1 cellular context compared by ENCODE assay signal in genomic region chr5:150502847-150503246, GRCh38.
TF ChIP-seq lines count a peak whose summit lies in the region.

No MANE protein-coding gene starts in this region.

TF ChIP-seq in HepG2, 621 proteins besides CTCF, POLR2A, EP300 and RAD21:
- TF ChIP-seq SYNCRIP (IDR thresholded peaks at IDR 0.05; ENCODE audit: insufficient read depth, low read depth, low read length) (no peak), ZNF747 (CRISPR knock-in tag; IDR thresholded peaks at IDR 0.05; ENCODE audit: borderline replicate concordance) (no peak), POLR2G (IDR thresholded peaks at IDR 0.05; ENCODE audit: low read depth, low read length) (no peak), ZNF768 (CRISPR knock-in tag; IDR thresholded peaks at IDR 0.05) (peak; percentile 56; the same call in 1 of the 2 replicates), ZBTB40 (IDR thresholded peaks at IDR 0.05) (no peak), ZBTB40 (CRISPR knock-in tag; IDR thresholded peaks at IDR 0.05) (no peak), NFKBIZ (CRISPR knock-in tag; IDR thresholded peaks at IDR 0.05) (no peak), ZNF629 (CRISPR knock-in tag; conservative IDR thresholded peaks at IDR 0.05) (peak; percentile 88), ZNF274 (CRISPR knock-in tag; IDR thresholded peaks at IDR 0.05) (no peak), ZNF3 (CRISPR knock-in tag; IDR thresholded peaks at IDR 0.05) (0 out of 2 replicates have a peak, but pooled peaks have one; percentile 49), RORA (CRISPR knock-in tag; IDR thresholded peaks at IDR 0.05) (no peak), SPEN (CRISPR knock-in tag; IDR thresholded peaks at IDR 0.05; ENCODE audit: low read depth) (no peak), ZNF713 (CRISPR knock-in tag; IDR thresholded peaks at IDR 0.05) (no peak), ZNF12 (CRISPR knock-in tag; IDR thresholded peaks at IDR 0.05) (no peak)
- TF ChIP-seq, protein P1, sequence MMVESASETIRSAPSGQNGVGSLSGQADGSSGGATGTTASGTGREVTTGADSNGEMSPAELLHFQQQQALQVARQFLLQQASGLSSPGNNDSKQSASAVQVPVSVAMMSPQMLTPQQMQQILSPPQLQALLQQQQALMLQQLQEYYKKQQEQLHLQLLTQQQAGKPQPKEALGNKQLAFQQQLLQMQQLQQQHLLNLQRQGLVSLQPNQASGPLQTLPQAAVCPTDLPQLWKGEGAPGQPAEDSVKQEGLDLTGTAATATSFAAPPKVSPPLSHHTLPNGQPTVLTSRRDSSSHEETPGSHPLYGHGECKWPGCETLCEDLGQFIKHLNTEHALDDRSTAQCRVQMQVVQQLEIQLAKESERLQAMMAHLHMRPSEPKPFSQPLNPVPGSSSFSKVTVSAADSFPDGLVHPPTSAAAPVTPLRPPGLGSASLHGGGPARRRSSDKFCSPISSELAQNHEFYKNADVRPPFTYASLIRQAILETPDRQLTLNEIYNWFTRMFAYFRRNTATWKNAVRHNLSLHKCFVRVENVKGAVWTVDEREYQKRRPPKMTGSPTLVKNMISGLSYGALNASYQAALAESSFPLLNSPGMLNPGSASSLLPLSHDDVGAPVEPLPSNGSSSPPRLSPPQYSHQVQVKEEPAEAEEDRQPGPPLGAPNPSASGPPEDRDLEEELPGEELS (CRISPR knock-in tag; IDR thresholded peaks at IDR 0.05): no peak
TF ChIP-seq in HepG2: peak in this region for 3.
